ENCODE assay signal across 34 cellular contexts in genomic region chr17:9893606-9894005, GRCh38. TPM values are rescaled to one million over a fixed set of nuclear protein-coding genes. Genes with fewer than 3 reads are reported as not detected.
DNase-seq lines count a peak whose midpoint lies in the region; FAIRE-seq and TF ChIP-seq lines count a peak whose summit lies in the region.
"Had no signal": no experiment of that assay in that cellular context is flagged by ENCODE, and none has a peak within 500 bp of the region (broad histone marks: within the 10 kb centered on the region; RNA-seq: fewer than 3 reads in every experiment).

No MANE protein-coding gene starts in this region.

- no peaks in the 10 kb centered on the region for H4K20me1 ChIP-seq in GM23248 (ENCODE audit: insufficient read depth)

- H3K4me3 ChIP-seq in GM23248 (no peak overlapping the region), SJSA1 (no peak overlapping the region), fibroblast of pulmonary artery (replicated peaks; ENCODE audit: low read depth, low read length) (no peak overlapping the region)
- H3K4me3 ChIP-seq: dorsolateral prefrontal cortex, esophagus squamous epithelium, pancreas, skin epidermis, upper lobe of left lung had no signal

- H3K9me3 ChIP-seq in GM23248 (ENCODE audit: low read depth) = no peaks in the 10 kb centered on the region
- H3K9me3 ChIP-seq in SJSA1 (replicated peaks) = no peaks in the 10 kb centered on the region
- H3K9me3 ChIP-seq: esophagus squamous epithelium, pancreas, SK-N-SH had no signal

- no peaks in the 10 kb centered on the region; the same call in 1 of the 2 replicates for H3K27me3 ChIP-seq in GM23248 (replicated peaks; ENCODE audit: insufficient read depth)
- H3K27me3 ChIP-seq in SJSA1 (replicated peaks) = no peaks in the 10 kb centered on the region
- H3K27me3 ChIP-seq: esophagus squamous epithelium, pancreas, upper lobe of left lung had no signal

- H3K27ac ChIP-seq in GM23248 = no peak overlapping the region
- H3K27ac ChIP-seq in SJSA1 = peak overlapping the region; percentile 44
- H3K27ac ChIP-seq: dorsolateral prefrontal cortex, esophagus squamous epithelium, pancreas, skin epidermis, upper lobe of left lung had no signal

- peaks cover 10% of the 10 kb centered on the region; the same call in 1 of the 2 replicates for H3F3A ChIP-seq in GM23248 (ENCODE audit: insufficient read depth)

- TF ChIP-seq POLR2A in H54 (IDR thresholded peaks at IDR 0.05; ENCODE audit: low read depth, low read length) = no peak

- no peaks in the 10 kb centered on the region for H3K9me2 ChIP-seq in GM23248 (ENCODE audit: insufficient read depth)
- H3K9me2 ChIP-seq: SK-N-SH had no signal

- H3K4me1 ChIP-seq in GM23248 (ENCODE audit: insufficient read depth) (peaks cover 9% of the 10 kb centered on the region), SJSA1 (replicated peaks) (peaks cover 19% of the 10 kb centered on the region)
- H3K4me1 ChIP-seq: esophagus squamous epithelium, pancreas, upper lobe of left lung had no signal

- WGBS in GM23248 (ENCODE audit: low coverage in 1 of 2, low lambda C conversion rate in 2 of 2, missing lambda C conversion rate in 2 of 2), 2 experiments = 13 to 21% methylated on average over 3 of the region's 3 CpGs

- no peak overlapping the region for H2AFZ ChIP-seq in GM23248

- DNase-seq in A172 (ENCODE audit: low spot score) (peak; percentile 79), GM23248 (peak; percentile 47), SJSA1 (ENCODE audit: low read depth in 1 of 2, low spot score in 2 of 2) (peak in 1 of 2 experiments; percentile 64), fibroblast of pulmonary artery (ENCODE audit: low read depth) (peak; percentile 41), DMS79 (lab: John Stamatoyannopoulos, UW) (no peak), NCI-H345 treated with DMSO at 0.1 percent for 48 hours (lab: John Stamatoyannopoulos, UW; ENCODE audit: unreplicated experiment) (no peak), DMS153 (lab: John Stamatoyannopoulos, UW) (no peak), H54 (ENCODE audit: insufficient read length, low spot score) (no peak)
- DNase-seq: 8988T; activated CD4-positive, CD25-positive, alpha-beta regulatory T cell; activated gamma-delta T cell treated with Interleukin-2 at 50 U/mL for 16 hours; activated naive CD8-positive, alpha-beta T cell treated with anti-CD3 and anti-CD28 coated beads, Interleukin-2, amount 10 ng/mL, durations not matched to agents 7 days and 5 days; activated T-cell treated with anti-CD3 and anti-CD28 coated beads, Interleukin-2, amount 50 U/mL, for 4 hours; CD4-positive, alpha-beta T cell; dorsolateral prefrontal cortex; esophagus squamous epithelium; H9; hippocampal formation; left colon; NCI-H1092 treated with DMSO at 0.1 percent for 48 hours; NCI-H187; NCI-H2171; NCI-H510A treated with DMSO at 0.1 percent for 48 hours; pancreas; RPMI8226; SK-N-SH; stimulated activated naive B cell treated with anti-CD40 and anti-IgM and Interleukin-4, amounts not matched to agents 10 μg/mL and 1 μg/mL and 100 μg/mL, for 72 hours; upper lobe of left lung had no signal

- no peaks in the 10 kb centered on the region for H3K79me2 ChIP-seq in GM23248 (ENCODE audit: insufficient read depth)

- TF ChIP-seq CTCF in fibroblast of pulmonary artery (IDR thresholded peaks at IDR 0.05; ENCODE audit: low read length, missing control alignments) = no peak

- FAIRE-seq in H54 (lab: Jason Lieb, UNC) = no peak
- FAIRE-seq: endometrium, pancreas, TTC549 had no signal

- H3K4me2 ChIP-seq in GM23248 (ENCODE audit: unreplicated experiment) = no peak overlapping the region
- H3K4me2 ChIP-seq: SK-N-SH had no signal

- H3K36me3 ChIP-seq in GM23248 (ENCODE audit: low read depth) = no peaks in the 10 kb centered on the region
- H3K36me3 ChIP-seq in SJSA1 = no peaks in the 10 kb centered on the region
- H3K36me3 ChIP-seq: esophagus squamous epithelium, pancreas, upper lobe of left lung had no signal

- H3K9ac ChIP-seq in GM23248 = no peak overlapping the region
- H3K9ac ChIP-seq: SK-N-SH had no signal

- in situ Hi-C loops in GM23248 (cut with MboI) = no loop called here

RNA-seq across cellular contexts. Expression of gene RCVRN, which starts 11.5 kb away (rescaled TPM):
- not detected in 2 replicates for total RNA-seq in A172 (2014; rRNA removed; shearing (Covaris generic))
- total RNA-seq in GM23248 (2014; rRNA removed; shearing (Covaris generic)) = not detected in 2 replicates
- not detected in 2 replicates for polyA plus RNA-seq in GM23248 (2016; fragmentation: Nextera tagmentation; extraction: Ambion mirVana)
- 0.95 TPM in 1 of 2 replicates, not detected in the other for total RNA-seq in SJSA1 (2014; rRNA removed; shearing (Covaris generic))
- total RNA-seq: activated naive CD8-positive, alpha-beta T cell treated with anti-CD3 and anti-CD28 coated beads, Interleukin-2, amount 10 ng/mL, durations not matched to agents 7 days and 5 days; activated T-cell treated with anti-CD3 and anti-CD28 coated beads, Interleukin-2, amount 50 U/mL, for 4 hours; CD4-positive, alpha-beta T cell; esophagus squamous epithelium; H9; lung microvascular endothelial cell; pancreas; renal cortical epithelial cell had no signal
- polyA plus RNA-seq: IgD-negative memory B cell, SK-N-SH had no signal

Comparison
In these comparisons a context has a peak if more than half of its experiments do, and no peak if none do; other contexts are left out.
1. DNase-seq: peak in A172 (single experiment), GM23248 (single experiment) and fibroblast of pulmonary artery (single experiment); none in DMS79 (single experiment), NCI-H345 treated with DMSO at 0.1 percent for 48 hours (single experiment), DMS153 (single experiment) and H54 (single experiment).